2 cellular contexts compared by ENCODE assay signal in the genomic region with DNA sequence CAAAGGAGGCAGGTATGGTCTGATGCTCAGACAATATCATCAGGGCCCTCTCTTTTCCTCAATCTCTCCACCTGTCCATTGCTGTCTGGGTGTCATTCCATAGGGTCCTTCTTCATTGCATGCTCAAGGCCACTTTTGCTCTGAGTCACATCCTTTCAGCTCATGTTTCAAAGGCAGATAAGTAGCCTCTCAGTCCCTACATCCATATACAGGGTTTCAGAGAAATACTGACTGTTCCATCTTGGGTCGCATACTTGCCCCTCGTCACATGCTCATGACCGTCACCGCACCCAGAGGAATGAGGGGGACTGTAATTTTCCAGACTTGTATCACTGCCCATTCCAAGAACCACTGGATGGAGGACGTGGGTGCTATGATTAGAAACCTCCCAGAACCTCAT.
TF ChIP-seq lines count a peak whose summit lies in the region.

No MANE protein-coding gene starts in this region.

TF ChIP-seq in HepG2, 621 proteins besides CTCF, POLR2A, EP300 and RAD21:
- peak; percentile 83; the same call in 1 of the 2 replicates for TF ChIP-seq SIX4 (CRISPR knock-in tag; IDR thresholded peaks at IDR 0.05)
- TF ChIP-seq, protein P1, sequence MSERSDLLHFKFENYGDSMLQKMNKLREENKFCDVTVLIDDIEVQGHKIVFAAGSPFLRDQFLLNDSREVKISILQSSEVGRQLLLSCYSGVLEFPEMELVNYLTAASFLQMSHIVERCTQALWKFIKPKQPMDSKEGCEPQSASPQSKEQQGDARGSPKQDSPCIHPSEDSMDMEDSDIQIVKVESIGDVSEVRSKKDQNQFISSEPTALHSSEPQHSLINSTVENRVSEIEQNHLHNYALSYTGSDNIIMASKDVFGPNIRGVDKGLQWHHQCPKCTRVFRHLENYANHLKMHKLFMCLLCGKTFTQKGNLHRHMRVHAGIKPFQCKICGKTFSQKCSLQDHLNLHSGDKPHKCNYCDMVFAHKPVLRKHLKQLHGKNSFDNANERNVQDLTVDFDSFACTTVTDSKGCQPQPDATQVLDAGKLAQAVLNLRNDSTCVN (CRISPR knock-in tag; IDR thresholded peaks at IDR 0.05; ENCODE audit: borderline replicate concordance), result no peak
- TF ChIP-seq RORA (CRISPR knock-in tag; IDR thresholded peaks at IDR 0.05), result no peak
- TF ChIP-seq, protein P2, sequence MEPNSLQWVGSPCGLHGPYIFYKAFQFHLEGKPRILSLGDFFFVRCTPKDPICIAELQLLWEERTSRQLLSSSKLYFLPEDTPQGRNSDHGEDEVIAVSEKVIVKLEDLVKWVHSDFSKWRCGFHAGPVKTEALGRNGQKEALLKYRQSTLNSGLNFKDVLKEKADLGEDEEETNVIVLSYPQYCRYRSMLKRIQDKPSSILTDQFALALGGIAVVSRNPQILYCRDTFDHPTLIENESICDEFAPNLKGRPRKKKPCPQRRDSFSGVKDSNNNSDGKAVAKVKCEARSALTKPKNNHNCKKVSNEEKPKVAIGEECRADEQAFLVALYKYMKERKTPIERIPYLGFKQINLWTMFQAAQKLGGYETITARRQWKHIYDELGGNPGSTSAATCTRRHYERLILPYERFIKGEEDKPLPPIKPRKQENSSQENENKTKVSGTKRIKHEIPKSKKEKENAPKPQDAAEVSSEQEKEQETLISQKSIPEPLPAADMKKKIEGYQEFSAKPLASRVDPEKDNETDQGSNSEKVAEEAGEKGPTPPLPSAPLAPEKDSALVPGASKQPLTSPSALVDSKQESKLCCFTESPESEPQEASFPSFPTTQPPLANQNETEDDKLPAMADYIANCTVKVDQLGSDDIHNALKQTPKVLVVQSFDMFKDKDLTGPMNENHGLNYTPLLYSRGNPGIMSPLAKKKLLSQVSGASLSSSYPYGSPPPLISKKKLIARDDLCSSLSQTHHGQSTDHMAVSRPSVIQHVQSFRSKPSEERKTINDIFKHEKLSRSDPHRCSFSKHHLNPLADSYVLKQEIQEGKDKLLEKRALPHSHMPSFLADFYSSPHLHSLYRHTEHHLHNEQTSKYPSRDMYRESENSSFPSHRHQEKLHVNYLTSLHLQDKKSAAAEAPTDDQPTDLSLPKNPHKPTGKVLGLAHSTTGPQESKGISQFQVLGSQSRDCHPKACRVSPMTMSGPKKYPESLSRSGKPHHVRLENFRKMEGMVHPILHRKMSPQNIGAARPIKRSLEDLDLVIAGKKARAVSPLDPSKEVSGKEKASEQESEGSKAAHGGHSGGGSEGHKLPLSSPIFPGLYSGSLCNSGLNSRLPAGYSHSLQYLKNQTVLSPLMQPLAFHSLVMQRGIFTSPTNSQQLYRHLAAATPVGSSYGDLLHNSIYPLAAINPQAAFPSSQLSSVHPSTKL (CRISPR knock-in tag; IDR thresholded peaks at IDR 0.05), result 0 out of 2 replicates have a peak, but pooled peaks have one; percentile 15
- no peak for TF ChIP-seq GFI1 (CRISPR knock-in tag; IDR thresholded peaks at IDR 0.05; ENCODE audit: borderline replicate concordance)
- TF ChIP-seq FOSL2 (CRISPR knock-in tag; IDR thresholded peaks at IDR 0.05), result peak; percentile 73
TF ChIP-seq in HepG2: peak in this region for 3.

TF ChIP-seq in K562, 482 proteins besides CTCF, POLR2A, EP300 and RAD21 (continued from another document):
- TF ChIP-seq FOSL1 (tag; conservative IDR thresholded peaks at IDR 0.05), result peak; percentile 43
